In genomic region chr2:105327690-105328089, GRCh38 we compare ENCODE assay signal across 11 cellular contexts. TPM values are rescaled to one million over a fixed set of nuclear protein-coding genes. Genes with fewer than 3 reads are reported as not detected.
DNase-seq lines count a peak whose midpoint lies in the region; ATAC-seq and TF ChIP-seq lines count a peak whose summit lies in the region.
"Had no signal": no experiment of that assay in that cellular context is flagged by ENCODE, and none has a peak within 500 bp of the region (broad histone marks: within the 10 kb centered on the region; RNA-seq: fewer than 3 reads in every experiment).

No MANE protein-coding gene starts in this region.

- peaks cover 72% of the 10 kb centered on the region for H3K4me1 Mint-ChIP-seq in activated T-cell treated with anti-CD3 and anti-CD28 coated beads, Interleukin-2, amount 50 U/mL, for 72 hours (ENCODE audit: low read depth)
- H3K4me1 Mint-ChIP-seq in activated CD4-positive, alpha-beta memory T cell treated with anti-CD3 and anti-CD28 coated beads for 36 hours (ENCODE audit: low read depth), result peaks cover 52% of the 10 kb centered on the region

- no peak for ATAC-seq in activated T-cell treated with anti-CD3 and anti-CD28 coated beads, Interleukin-2, amount 50 U/mL, for 72 hours (replicated peaks in 1 of 2)
- ATAC-seq in left lung, result no peak
- no peak for ATAC-seq in upper lobe of right lung

- TF ChIP-seq CTCF in left lung (IDR thresholded peaks at IDR 0.05) (no peak), stomach (IDR thresholded peaks at IDR 0.05) (no peak), upper lobe of right lung (IDR thresholded peaks at IDR 0.05) (no peak)

- TF ChIP-seq EP300 in stomach (IDR thresholded peaks at IDR 0.05), result no peak

- TF ChIP-seq POLR2A in stomach (IDR thresholded peaks at IDR 0.05), result no peak

- DNase-seq in activated T-cell treated with anti-CD3 and anti-CD28 coated beads, Interleukin-2, amount 50 U/mL, for 72 hours, result no peak
- DNase-seq in activated T-cell treated with anti-CD3 and anti-CD28 coated beads for 4 hours (no peak), left lung (no peak), stomach (no peak), NCI-H187 treated with DMSO at 0.1 percent for 48 hours (lab: John Stamatoyannopoulos, UW) (no peak), upper lobe of right lung (no peak), AG08396 (ENCODE audit: low spot score) (no peak)
- no peak for DNase-seq in activated CD4-positive, alpha-beta memory T cell treated with anti-CD3 and anti-CD28 coated beads for 36 hours
- DNase-seq: activated CD8-positive, alpha-beta memory T cell treated with anti-CD3 and anti-CD28 coated beads for 24 hours; stimulated activated CD4-positive, alpha-beta T cell treated with anti-CD3 and anti-CD28 coated beads, Interleukin-12 subunit alpha, Interleukin-12 subunit beta, amount 100 ng/mL, for 4 hours had no signal

- no peaks in the 10 kb centered on the region for H3K36me3 ChIP-seq in left lung
- peaks cover 0 to 13% (median 12%) of the 10 kb centered on the region in 4 donors for H3K36me3 ChIP-seq in stomach
- no peaks in the 10 kb centered on the region for H3K36me3 ChIP-seq in upper lobe of right lung

- H3K27ac ChIP-seq in left lung, result peak overlapping the region; percentile 22 to 76
- H3K27ac ChIP-seq in stomach, result peak overlapping the region in 4 of 5 donors; percentile 84 to 95 (median 90)
- H3K27ac ChIP-seq in upper lobe of right lung, result no peak overlapping the region
- H3K27ac ChIP-seq: foreskin keratinocyte had no signal

- H3K9me3 Mint-ChIP-seq in activated T-cell treated with anti-CD3 and anti-CD28 coated beads, Interleukin-2, amount 50 U/mL, for 72 hours, result no peaks in the 10 kb centered on the region
- H3K9me3 Mint-ChIP-seq in activated CD4-positive, alpha-beta memory T cell treated with anti-CD3 and anti-CD28 coated beads for 36 hours, result no peaks in the 10 kb centered on the region

- peaks cover 9 to 62% of the 10 kb centered on the region in 2 donors for H3K4me1 ChIP-seq in left lung
- peaks cover 28 to 69% (median 43%) of the 10 kb centered on the region in 4 donors for H3K4me1 ChIP-seq in stomach
- peaks cover 18% of the 10 kb centered on the region for H3K4me1 ChIP-seq in upper lobe of right lung

- peak overlapping the region; percentile 90 for H3K27ac Mint-ChIP-seq in activated T-cell treated with anti-CD3 and anti-CD28 coated beads, Interleukin-2, amount 50 U/mL, for 72 hours
- H3K27ac Mint-ChIP-seq in activated CD4-positive, alpha-beta memory T cell treated with anti-CD3 and anti-CD28 coated beads for 36 hours, result peak overlapping the region; percentile 33

- POLR2A ChIA-PET in activated CD4-positive, alpha-beta memory T cell treated with anti-CD3 and anti-CD28 coated beads for 36 hours (lab: Charles Lee), result interaction anchor here (1.0 to 1.9 kb wide), 2 partner anchors 10 to 12 kb away, joined by 3 to 16 read pairs; partner anchors contain the start of gene C2orf49

- CTCF ChIA-PET in activated CD4-positive, alpha-beta memory T cell treated with anti-CD3 and anti-CD28 coated beads for 36 hours (lab: Charles Lee), result interaction anchor here (0.6 to 1.2 kb wide), 4 partner anchors 10 to 1255 kb away, joined by 3 to 5 read pairs (median 4); partner anchors contain the start of gene C2orf49

- H3K27me3 ChIP-seq in left lung (no peaks in the 10 kb centered on the region), stomach (no peaks in the 10 kb centered on the region), upper lobe of right lung (no peaks in the 10 kb centered on the region)
- H3K27me3 ChIP-seq: foreskin keratinocyte had no signal

- H3K4me3 ChIP-seq in left lung (peak overlapping the region in 1 of 2 donors; percentile 61), stomach (peak overlapping the region in 1 of 4 donors; percentile 68), upper lobe of right lung (no peak overlapping the region)

- no peaks in the 10 kb centered on the region for H3K27me3 Mint-ChIP-seq in activated T-cell treated with anti-CD3 and anti-CD28 coated beads, Interleukin-2, amount 50 U/mL, for 72 hours (ENCODE audit: low read depth)
- no peaks in the 10 kb centered on the region for H3K27me3 Mint-ChIP-seq in activated CD4-positive, alpha-beta memory T cell treated with anti-CD3 and anti-CD28 coated beads for 36 hours

- H3K4me3 Mint-ChIP-seq in activated T-cell treated with anti-CD3 and anti-CD28 coated beads, Interleukin-2, amount 50 U/mL, for 72 hours, result peak overlapping the region; percentile 90 to 98
- H3K4me3 Mint-ChIP-seq in activated CD4-positive, alpha-beta memory T cell treated with anti-CD3 and anti-CD28 coated beads for 36 hours, result peak overlapping the region; percentile 97

- H3K9me3 ChIP-seq in left lung (no peaks in the 10 kb centered on the region), stomach (no peaks in the 10 kb centered on the region), upper lobe of right lung (no peaks in the 10 kb centered on the region)

- 82 to 90% (median 89%) methylated on average over 2 of the region's 2 CpGs for WGBS in stomach, 5 donors

- intact Hi-C loops in activated CD4-positive, alpha-beta memory T cell treated with anti-CD3 and anti-CD28 coated beads for 36 hours (cut with micrococcal nuclease), result loop anchor here (2.0 kb wide), 1 partner anchor 41 kb away; no protein-coding TSS in a partner anchor
- intact Hi-C loops in left lung (cut with DNase I) (no loop called here), stomach (cut with DNase I; ENCODE audit: low total_unique reads) (no loop called here), upper lobe of right lung (cut with DNase I) (no loop called here)

- peaks cover 0 to 2% of the 10 kb centered on the region in 2 donors for H3K36me3 Mint-ChIP-seq in activated T-cell treated with anti-CD3 and anti-CD28 coated beads, Interleukin-2, amount 50 U/mL, for 72 hours (ENCODE audit: insufficient read depth in 2 of 2)
- peaks cover 3% of the 10 kb centered on the region for H3K36me3 Mint-ChIP-seq in activated CD4-positive, alpha-beta memory T cell treated with anti-CD3 and anti-CD28 coated beads for 36 hours

RNA-seq across cellular contexts. Expression of gene TGFBRAP1, which starts 1.8 kb away (rescaled TPM):
- total RNA-seq in activated T-cell treated with anti-CD3 and anti-CD28 coated beads, Interleukin-2, amount 50 U/mL, for 72 hours, result 10 to 100 TPM; 13.8 to 21.5 TPM
- 10 to 100 TPM; 16.8 to 16.9 TPM for total RNA-seq in activated CD4-positive, alpha-beta memory T cell treated with anti-CD3 and anti-CD28 coated beads for 36 hours
- total RNA-seq in left lung (10 to 100 TPM; 16.6 to 23.3 TPM), stomach (10 to 100 TPM; 13.4 to 35.7 (median 28.1) TPM), upper lobe of right lung (22.9 TPM)
- 10 to 100 TPM in 1 of 3 donors, 1 to 10 TPM in 2; 4.9 to 11.6 (median 8.3) TPM for polyA plus RNA-seq in stomach

RNA-seq across cellular contexts. Expression of gene C2orf49, which starts 9.7 kb away (rescaled TPM):
- total RNA-seq in activated T-cell treated with anti-CD3 and anti-CD28 coated beads, Interleukin-2, amount 50 U/mL, for 72 hours, result 10 to 100 TPM; 15.9 to 18.9 TPM
- 10 to 100 TPM; 16.9 to 20.2 TPM for total RNA-seq in activated CD4-positive, alpha-beta memory T cell treated with anti-CD3 and anti-CD28 coated beads for 36 hours
- total RNA-seq in left lung, result 10 to 100 TPM; 15.7 TPM
- 10 to 100 TPM; 10.5 to 22.0 (median 11.3) TPM for total RNA-seq in stomach
- polyA plus RNA-seq in stomach, result 10 to 100 TPM in 1 of 3 donors, 1 to 10 TPM in 2; 6.3 to 11.2 (median 7.0) TPM
- 18.0 TPM for total RNA-seq in upper lobe of right lung
